Comparison of ENCODE assay signal across 23 cellular contexts in genomic region chr1:239723821-239724367, GRCh38.
A peak's percentile ranks its signal among the peaks of the same experiment; 100 is the strongest.
DNase-seq lines count a peak whose midpoint lies in the region; ATAC-seq and TF ChIP-seq lines count a peak whose summit lies in the region.
"Had no signal": no experiment of that assay in that cellular context is flagged by ENCODE, and none has a peak within 500 bp of the region (broad histone marks: within the 10 kb centered on the region; RNA-seq: fewer than 3 reads in every experiment).

No MANE protein-coding gene starts in this region.

- ATAC-seq in left lung, result peak; percentile 87

- TF ChIP-seq POLR2A in esophagus squamous epithelium (IDR thresholded peaks at IDR 0.05), result no peak

- WGBS in esophagus squamous epithelium, 2 donors, result 71% methylated on average over 2 of the region's 2 CpGs

- H3K4me1 Mint-ChIP-seq in activated naive CD8-positive, alpha-beta T cell (ENCODE audit: low read depth), result peaks cover 57% of the 10 kb centered on the region
- H3K4me1 Mint-ChIP-seq in activated naive CD8-positive, alpha-beta T cell treated with anti-CD3 and anti-CD28 coated beads for 36 hours, result peaks cover 38% of the 10 kb centered on the region
- peaks cover 22% of the 10 kb centered on the region for H3K4me1 Mint-ChIP-seq in CD14-positive monocyte

- intact Hi-C loops in left lung (cut with DNase I) (no loop called here), esophagus squamous epithelium (cut with DNase I) (no loop called here), CD14-positive monocyte (cut with micrococcal nuclease) (no loop called here)

- peaks cover 11% of the 10 kb centered on the region for H3K36me3 Mint-ChIP-seq in activated naive CD8-positive, alpha-beta T cell
- peaks cover 21% of the 10 kb centered on the region for H3K36me3 Mint-ChIP-seq in activated naive CD8-positive, alpha-beta T cell treated with anti-CD3 and anti-CD28 coated beads for 36 hours
- H3K36me3 Mint-ChIP-seq in CD14-positive monocyte, result no peaks in the 10 kb centered on the region

- H3K4me3 ChIP-seq in left lung (no peak overlapping the region), esophagus squamous epithelium (no peak overlapping the region)
- H3K4me3 ChIP-seq: BLaER1, MG63, SK-N-MC had no signal

- H3K27me3 ChIP-seq in left lung, result no peaks in the 10 kb centered on the region
- H3K27me3 ChIP-seq in esophagus squamous epithelium, result no peaks in the 10 kb centered on the region
- H3K27me3 ChIP-seq: BLaER1 had no signal

- H3K9me3 Mint-ChIP-seq in activated naive CD8-positive, alpha-beta T cell (ENCODE audit: low read depth), result peaks cover 9% of the 10 kb centered on the region
- H3K9me3 Mint-ChIP-seq in activated naive CD8-positive, alpha-beta T cell treated with anti-CD3 and anti-CD28 coated beads for 36 hours, result peaks cover 4% of the 10 kb centered on the region
- no peaks in the 10 kb centered on the region for H3K9me3 Mint-ChIP-seq in CD14-positive monocyte
- H3K9me3 Mint-ChIP-seq: HFFc6 had no signal

- H3K27ac Mint-ChIP-seq in activated naive CD8-positive, alpha-beta T cell, result peak overlapping the region; percentile 59
- H3K27ac Mint-ChIP-seq in activated naive CD8-positive, alpha-beta T cell treated with anti-CD3 and anti-CD28 coated beads for 36 hours, result no peak overlapping the region
- no peak overlapping the region for H3K27ac Mint-ChIP-seq in CD14-positive monocyte
- H3K27ac Mint-ChIP-seq: HFFc6 had no signal

- H3K27ac ChIP-seq in left lung, result no peak overlapping the region
- H3K27ac ChIP-seq in esophagus squamous epithelium, result no peak overlapping the region
- H3K27ac ChIP-seq: 22Rv1, BLaER1, RWPE1, SK-N-MC had no signal

- DNase-seq in DMS53 (lab: John Stamatoyannopoulos, UW) (peak; percentile 25), DMS53 treated with DMSO at 0.1 percent for 48 hours (lab: John Stamatoyannopoulos, UW; ENCODE audit: unreplicated experiment) (no peak), left lung (no peak), middle frontal gyrus (ENCODE audit: extremely low spot score, low spot score) (no peak), esophagus squamous epithelium (lab: John Stamatoyannopoulos, UW) (no peak), CD14-positive monocyte (ENCODE audit: low spot score) (no peak)
- no peak for DNase-seq in activated naive CD8-positive, alpha-beta T cell treated with anti-CD3 and anti-CD28 coated beads for 36 hours
- DNase-seq: ACHN, DMS79, HFFc6, Kasumi-1, MG63, NCI-H1417, NCI-H1694 treated with DMSO at 0.1 percent for 48 hours, NCI-H2081 treated with DMSO at 0.1 percent for 48 hours, NCI-H2171 treated with DMSO at 0.1 percent for 48 hours, NCI-H526, SHP77 treated with DMSO at 0.1 percent for 48 hours had no signal

- H3K4me1 ChIP-seq in left lung (peaks cover 0 to 10% of the 10 kb centered on the region in 2 donors), esophagus squamous epithelium (peaks cover 0 to 24% (median 0%) of the 10 kb centered on the region in 3 donors)

- no peaks in the 10 kb centered on the region for H3K27me3 Mint-ChIP-seq in activated naive CD8-positive, alpha-beta T cell
- no peaks in the 10 kb centered on the region for H3K27me3 Mint-ChIP-seq in activated naive CD8-positive, alpha-beta T cell treated with anti-CD3 and anti-CD28 coated beads for 36 hours
- H3K27me3 Mint-ChIP-seq in CD14-positive monocyte (ENCODE audit: low read depth in 3 of 3), result peaks cover 0 to 2% (median 0%) of the 10 kb centered on the region in 3 donors

- H3K9me3 ChIP-seq in left lung (no peaks in the 10 kb centered on the region), esophagus squamous epithelium (no peaks in the 10 kb centered on the region)
- H3K9me3 ChIP-seq: BLaER1, MG63 had no signal

- peak overlapping the region; percentile 44 for H3K4me3 Mint-ChIP-seq in activated naive CD8-positive, alpha-beta T cell
- H3K4me3 Mint-ChIP-seq in activated naive CD8-positive, alpha-beta T cell treated with anti-CD3 and anti-CD28 coated beads for 36 hours, result no peak overlapping the region
- no peak overlapping the region for H3K4me3 Mint-ChIP-seq in CD14-positive monocyte
- H3K4me3 Mint-ChIP-seq: HFFc6 had no signal

- TF ChIP-seq CTCF in left lung (IDR thresholded peaks at IDR 0.05) (no peak), esophagus squamous epithelium (IDR thresholded peaks at IDR 0.05) (no peak), CD14-positive monocyte (IDR thresholded peaks at IDR 0.05) (no peak)

- no peaks in the 10 kb centered on the region for H3K36me3 ChIP-seq in left lung
- no peaks in the 10 kb centered on the region for H3K36me3 ChIP-seq in esophagus squamous epithelium
- H3K36me3 ChIP-seq: BLaER1, MG63 had no signal
